Comparison of ENCODE assay signal across 9 cellular contexts in genomic region chr20:36399147-36399968, GRCh38.
DNase-seq lines count a peak whose midpoint lies in the region; ATAC-seq, FAIRE-seq and TF ChIP-seq lines count a peak whose summit lies in the region.
"Had no signal": no experiment of that assay in that cellular context is flagged by ENCODE, and none has a peak within 500 bp of the region (broad histone marks: within the 10 kb centered on the region; RNA-seq: fewer than 3 reads in every experiment).

No MANE protein-coding gene starts in this region.

- H3K4me1 ChIP-seq in MM.1S (ENCODE audit: low read length) (peaks cover 12% of the 10 kb centered on the region; the same call in 1 of the 2 replicates), small intestine (ENCODE audit: control insufficient read depth in 2 of 2, insufficient read depth in 1 of 2, low read depth in 1 of 2, low read length in 1 of 2) (no peaks in the 10 kb centered on the region)

- H3K27ac ChIP-seq in MM.1S (ENCODE audit: low read length) (no peak overlapping the region), VCaP (no peak overlapping the region), small intestine (ENCODE audit: low read depth in 1 of 2, low read length in 1 of 2) (no peak overlapping the region)
- H3K27ac ChIP-seq: thoracic aorta had no signal

- no peaks in the 10 kb centered on the region for H4K20me1 ChIP-seq in MM.1S (ENCODE audit: insufficient read depth, low read length)

- no peaks in the 10 kb centered on the region for H3K79me2 ChIP-seq in MM.1S (ENCODE audit: low read length)

- H3K4me3 ChIP-seq in MM.1S (ENCODE audit: low read length): peak overlapping the region; percentile 46
- H3K4me3 ChIP-seq in small intestine (ENCODE audit: low read depth in 1 of 2, low read length in 2 of 2): no peak overlapping the region
- H3K4me3 ChIP-seq: thoracic aorta had no signal

- H2AFZ ChIP-seq in MM.1S (ENCODE audit: low read length): peak overlapping the region; percentile 75

- DNase-seq in activated T-cell treated with anti-CD3 and anti-CD28 coated beads for 1 hour (ENCODE audit: low read depth) (peak; percentile 5), activated T-cell treated with anti-CD3 and anti-CD28 coated beads for 4 hours (no peak), MM.1S (peak; percentile 79), small intestine (peak; percentile 25), Right ventricle myocardium superior (no peak)

- peaks cover 2% of the 10 kb centered on the region; the same call in 1 of the 2 replicates for H3F3A ChIP-seq in MM.1S (ENCODE audit: insufficient read depth, low read length)

- 26 to 29% (median 28%) methylated on average over 6 of the region's 6 CpGs for WGBS in small intestine, 3 donors

- FAIRE-seq in small intestine (lab: Jason Lieb, UNC): no peak

- no peak overlapping the region for H3K9ac ChIP-seq in MM.1S (ENCODE audit: low read length)

- H3K27me3 ChIP-seq in MM.1S (replicated peaks; ENCODE audit: insufficient read depth, low read length): peaks cover 19% of the 10 kb centered on the region; the same call in 1 of the 2 replicates
- peaks cover 0 to 8% of the 10 kb centered on the region in 2 donors for H3K27me3 ChIP-seq in small intestine (ENCODE audit: control insufficient read depth in 2 of 2, insufficient read depth in 2 of 2, low read length in 2 of 2)

- intact Hi-C loops in Right ventricle myocardium superior (cut with DNase I): no loop called here

- H3K36me3 ChIP-seq in MM.1S (replicated peaks; ENCODE audit: insufficient read depth, low read length) (no peaks in the 10 kb centered on the region), small intestine (ENCODE audit: control insufficient read depth in 2 of 2, insufficient read depth in 2 of 2, low read length in 2 of 2) (no peaks in the 10 kb centered on the region)
- H3K36me3 ChIP-seq: thoracic aorta had no signal

- H3K9me2 ChIP-seq in MM.1S (replicated peaks; ENCODE audit: insufficient read depth, low read length): no peaks in the 10 kb centered on the region

- H3K4me2 ChIP-seq in MM.1S (ENCODE audit: low read depth, low read length): peak overlapping the region; percentile 68

- peak; percentile 50 for ATAC-seq in esophagus mucosa
- ATAC-seq in GM18511 (IDR thresholded peaks at IDR 0.05; ENCODE audit: unreplicated experiment): no peak
- no peak for ATAC-seq in Right ventricle myocardium superior (ENCODE audit: poor library complexity)

- TF ChIP-seq CTCF in MM.1S (IDR thresholded peaks at IDR 0.05; ENCODE audit: low read length): peak; percentile 81
- TF ChIP-seq CTCF in VCaP (conservative IDR thresholded peaks at IDR 0.05): peak; percentile 50

- H3K9me3 ChIP-seq in MM.1S (replicated peaks; ENCODE audit: insufficient read depth, low read length): no peaks in the 10 kb centered on the region
- H3K9me3 ChIP-seq in small intestine (ENCODE audit: control insufficient read depth, low read depth): no peaks in the 10 kb centered on the region
- H3K9me3 ChIP-seq: thoracic aorta had no signal

Comparison
In these comparisons a context has a peak if more than half of its experiments do, and no peak if none do; other contexts are left out.
1. DNase-seq: peak in activated T-cell treated with anti-CD3 and anti-CD28 coated beads for 1 hour (single experiment), MM.1S (single experiment) and small intestine (single experiment); none in activated T-cell treated with anti-CD3 and anti-CD28 coated beads for 4 hours (single experiment) and Right ventricle myocardium superior (single experiment).